ENCODE assay signal across 1 cellular context in the genomic region with DNA sequence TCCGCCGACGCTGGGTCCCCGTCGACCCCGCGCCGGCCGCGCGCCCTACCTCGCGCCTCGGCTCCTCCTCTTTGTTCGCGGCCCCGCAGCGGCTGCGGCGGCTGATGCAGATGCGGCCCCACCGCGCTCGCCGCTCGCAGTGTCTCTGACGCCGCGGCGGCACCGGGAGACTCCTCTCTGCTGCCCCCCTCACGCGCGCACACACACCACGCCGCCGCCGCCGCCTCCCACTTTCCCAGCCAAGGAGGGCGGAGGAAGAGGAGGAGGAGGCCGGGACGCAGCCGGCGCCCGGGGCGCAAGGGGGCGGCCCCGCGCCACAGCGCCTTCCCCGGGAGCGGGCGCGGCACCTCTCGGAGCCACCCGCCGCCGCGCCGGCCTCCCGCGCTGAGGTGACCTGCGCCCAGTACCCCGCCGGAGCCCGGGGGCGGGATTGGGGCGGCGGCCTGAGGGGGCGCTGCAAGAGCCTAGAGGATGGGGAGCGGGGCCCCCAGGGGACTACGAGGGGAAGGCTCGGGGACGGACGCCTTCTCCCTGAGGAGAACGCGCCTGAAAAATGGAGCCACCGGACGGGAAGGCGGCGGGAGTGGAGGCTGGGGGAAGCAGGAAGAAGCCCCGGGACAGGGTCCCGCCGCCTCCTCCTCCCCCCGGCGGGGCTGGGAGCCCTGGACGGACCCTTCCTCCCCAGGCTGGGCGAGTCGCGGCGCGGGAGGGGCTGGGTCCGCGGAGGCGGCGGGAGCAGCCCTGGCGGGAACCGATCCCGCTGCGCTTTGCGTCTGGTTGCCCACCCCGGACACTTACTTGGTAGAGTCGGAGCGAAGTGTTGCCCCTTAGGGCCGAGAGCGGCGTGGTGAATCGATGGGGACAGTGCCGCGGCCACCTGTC.
A peak's percentile ranks its signal among the peaks of the same experiment; 100 is the strongest.
TF ChIP-seq lines count a peak whose summit lies in the region.

A gene (minus strand): TSS at position 147 of the 882 bp plus-strand sequence. CDS start 1,744 bp downstream, outside the sequence.

TF ChIP-seq in HepG2, 621 proteins besides CTCF, POLR2A, EP300 and RAD21 (continued from another document and continues in another):
- TF ChIP-seq CCAR2 (optimal IDR thresholded peaks at IDR 0.05; ENCODE audit: low read depth, low read length) (no peak), ZNF598 (CRISPR knock-in tag; IDR thresholded peaks at IDR 0.05; ENCODE audit: borderline replicate concordance) (no peak), MED8 (CRISPR knock-in tag; IDR thresholded peaks at IDR 0.05; ENCODE audit: insufficient replicate concordance) (no peak), ZSCAN12 (CRISPR knock-in tag; IDR thresholded peaks at IDR 0.05) (no peak), ZNF670 (CRISPR knock-in tag; IDR thresholded peaks at IDR 0.05; ENCODE audit: borderline replicate concordance) (no peak), MTF2 (CRISPR knock-in tag; IDR thresholded peaks at IDR 0.05; ENCODE audit: borderline replicate concordance) (no peak), FOSL1 (CRISPR knock-in tag; IDR thresholded peaks at IDR 0.05; ENCODE audit: borderline replicate concordance) (no peak), MBD4 (IDR thresholded peaks at IDR 0.05; ENCODE audit: borderline replicate concordance, low read length) (no peak), RORA (CRISPR knock-in tag; IDR thresholded peaks at IDR 0.05) (no peak), MIER2 (CRISPR knock-in tag; IDR thresholded peaks at IDR 0.05) (no peak), ZNF446 (CRISPR knock-in tag; IDR thresholded peaks at IDR 0.05) (no peak), ZNF274 (CRISPR knock-in tag; IDR thresholded peaks at IDR 0.05) (no peak), HNRNPK (IDR thresholded peaks at IDR 0.05; ENCODE audit: low read depth, low read length, poor library complexity, severe bottlenecking) (peak; percentile 29), MLLT10 (CRISPR knock-in tag; IDR thresholded peaks at IDR 0.05) (no peak), ZNF382 (CRISPR knock-in tag; IDR thresholded peaks at IDR 0.05; ENCODE audit: borderline replicate concordance) (no peak), PITX1 (CRISPR knock-in tag; IDR thresholded peaks at IDR 0.05) (0 out of 2 replicates have a peak, but pooled peaks have one; percentile 20), XRCC5 (optimal IDR thresholded peaks at IDR 0.05; ENCODE audit: low read length) (peak; percentile 31)
- TF ChIP-seq, protein P1, sequence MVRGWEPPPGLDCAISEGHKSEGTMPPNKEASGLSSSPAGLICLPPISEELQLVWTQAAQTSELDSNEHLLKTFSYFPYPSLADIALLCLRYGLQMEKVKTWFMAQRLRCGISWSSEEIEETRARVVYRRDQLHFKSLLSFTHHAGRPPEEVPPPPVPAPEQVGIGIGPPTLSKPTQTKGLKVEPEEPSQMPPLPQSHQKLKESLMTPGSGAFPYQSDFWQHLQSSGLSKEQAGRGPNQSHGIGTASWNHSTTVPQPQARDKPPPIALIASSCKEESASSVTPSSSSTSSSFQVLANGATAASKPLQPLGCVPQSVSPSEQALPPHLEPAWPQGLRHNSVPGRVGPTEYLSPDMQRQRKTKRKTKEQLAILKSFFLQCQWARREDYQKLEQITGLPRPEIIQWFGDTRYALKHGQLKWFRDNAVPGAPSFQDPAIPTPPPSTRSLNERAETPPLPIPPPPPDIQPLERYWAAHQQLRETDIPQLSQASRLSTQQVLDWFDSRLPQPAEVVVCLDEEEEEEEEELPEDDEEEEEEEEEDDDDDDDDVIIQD (CRISPR knock-in tag; IDR thresholded peaks at IDR 0.05; ENCODE audit: low read depth), result no peak
- TF ChIP-seq, protein P2, sequence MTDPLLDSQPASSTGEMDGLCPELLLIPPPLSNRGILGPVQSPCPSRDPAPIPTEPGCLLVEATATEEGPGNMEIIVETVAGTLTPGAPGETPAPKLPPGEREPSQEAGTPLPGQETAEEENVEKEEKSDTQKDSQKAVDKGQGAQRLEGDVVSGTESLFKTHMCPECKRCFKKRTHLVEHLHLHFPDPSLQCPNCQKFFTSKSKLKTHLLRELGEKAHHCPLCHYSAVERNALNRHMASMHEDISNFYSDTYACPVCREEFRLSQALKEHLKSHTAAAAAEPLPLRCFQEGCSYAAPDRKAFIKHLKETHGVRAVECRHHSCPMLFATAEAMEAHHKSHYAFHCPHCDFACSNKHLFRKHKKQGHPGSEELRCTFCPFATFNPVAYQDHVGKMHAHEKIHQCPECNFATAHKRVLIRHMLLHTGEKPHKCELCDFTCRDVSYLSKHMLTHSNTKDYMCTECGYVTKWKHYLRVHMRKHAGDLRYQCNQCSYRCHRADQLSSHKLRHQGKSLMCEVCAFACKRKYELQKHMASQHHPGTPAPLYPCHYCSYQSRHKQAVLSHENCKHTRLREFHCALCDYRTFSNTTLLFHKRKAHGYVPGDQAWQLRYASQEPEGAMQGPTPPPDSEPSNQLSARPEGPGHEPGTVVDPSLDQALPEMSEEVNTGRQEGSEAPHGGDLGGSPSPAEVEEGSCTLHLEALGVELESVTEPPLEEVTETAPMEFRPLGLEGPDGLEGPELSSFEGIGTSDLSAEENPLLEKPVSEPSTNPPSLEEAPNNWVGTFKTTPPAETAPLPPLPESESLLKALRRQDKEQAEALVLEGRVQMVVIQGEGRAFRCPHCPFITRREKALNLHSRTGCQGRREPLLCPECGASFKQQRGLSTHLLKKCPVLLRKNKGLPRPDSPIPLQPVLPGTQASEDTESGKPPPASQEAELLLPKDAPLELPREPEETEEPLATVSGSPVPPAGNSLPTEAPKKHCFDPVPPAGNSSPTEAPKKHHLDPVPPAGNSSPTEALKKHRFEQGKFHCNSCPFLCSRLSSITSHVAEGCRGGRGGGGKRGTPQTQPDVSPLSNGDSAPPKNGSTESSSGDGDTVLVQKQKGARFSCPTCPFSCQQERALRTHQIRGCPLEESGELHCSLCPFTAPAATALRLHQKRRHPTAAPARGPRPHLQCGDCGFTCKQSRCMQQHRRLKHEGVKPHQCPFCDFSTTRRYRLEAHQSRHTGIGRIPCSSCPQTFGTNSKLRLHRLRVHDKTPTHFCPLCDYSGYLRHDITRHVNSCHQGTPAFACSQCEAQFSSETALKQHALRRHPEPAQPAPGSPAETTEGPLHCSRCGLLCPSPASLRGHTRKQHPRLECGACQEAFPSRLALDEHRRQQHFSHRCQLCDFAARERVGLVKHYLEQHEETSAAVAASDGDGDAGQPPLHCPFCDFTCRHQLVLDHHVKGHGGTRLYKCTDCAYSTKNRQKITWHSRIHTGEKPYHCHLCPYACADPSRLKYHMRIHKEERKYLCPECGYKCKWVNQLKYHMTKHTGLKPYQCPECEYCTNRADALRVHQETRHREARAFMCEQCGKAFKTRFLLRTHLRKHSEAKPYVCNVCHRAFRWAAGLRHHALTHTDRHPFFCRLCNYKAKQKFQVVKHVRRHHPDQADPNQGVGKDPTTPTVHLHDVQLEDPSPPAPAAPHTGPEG (CRISPR knock-in tag; IDR thresholded peaks at IDR 0.05), result no peak
- TF ChIP-seq, protein P3, sequence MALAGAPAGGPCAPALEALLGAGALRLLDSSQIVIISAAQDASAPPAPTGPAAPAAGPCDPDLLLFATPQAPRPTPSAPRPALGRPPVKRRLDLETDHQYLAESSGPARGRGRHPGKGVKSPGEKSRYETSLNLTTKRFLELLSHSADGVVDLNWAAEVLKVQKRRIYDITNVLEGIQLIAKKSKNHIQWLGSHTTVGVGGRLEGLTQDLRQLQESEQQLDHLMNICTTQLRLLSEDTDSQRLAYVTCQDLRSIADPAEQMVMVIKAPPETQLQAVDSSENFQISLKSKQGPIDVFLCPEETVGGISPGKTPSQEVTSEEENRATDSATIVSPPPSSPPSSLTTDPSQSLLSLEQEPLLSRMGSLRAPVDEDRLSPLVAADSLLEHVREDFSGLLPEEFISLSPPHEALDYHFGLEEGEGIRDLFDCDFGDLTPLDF (CRISPR knock-in tag; IDR thresholded peaks at IDR 0.05), result no peak
- TF ChIP-seq, protein P4, sequence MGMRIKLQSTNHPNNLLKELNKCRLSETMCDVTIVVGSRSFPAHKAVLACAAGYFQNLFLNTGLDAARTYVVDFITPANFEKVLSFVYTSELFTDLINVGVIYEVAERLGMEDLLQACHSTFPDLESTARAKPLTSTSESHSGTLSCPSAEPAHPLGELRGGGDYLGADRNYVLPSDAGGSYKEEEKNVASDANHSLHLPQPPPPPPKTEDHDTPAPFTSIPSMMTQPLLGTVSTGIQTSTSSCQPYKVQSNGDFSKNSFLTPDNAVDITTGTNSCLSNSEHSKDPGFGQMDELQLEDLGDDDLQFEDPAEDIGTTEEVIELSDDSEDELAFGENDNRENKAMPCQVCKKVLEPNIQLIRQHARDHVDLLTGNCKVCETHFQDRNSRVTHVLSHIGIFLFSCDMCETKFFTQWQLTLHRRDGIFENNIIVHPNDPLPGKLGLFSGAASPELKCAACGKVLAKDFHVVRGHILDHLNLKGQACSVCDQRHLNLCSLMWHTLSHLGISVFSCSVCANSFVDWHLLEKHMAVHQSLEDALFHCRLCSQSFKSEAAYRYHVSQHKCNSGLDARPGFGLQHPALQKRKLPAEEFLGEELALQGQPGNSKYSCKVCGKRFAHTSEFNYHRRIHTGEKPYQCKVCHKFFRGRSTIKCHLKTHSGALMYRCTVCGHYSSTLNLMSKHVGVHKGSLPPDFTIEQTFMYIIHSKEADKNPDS (CRISPR knock-in tag; IDR thresholded peaks at IDR 0.05), result no peak
- TF ChIP-seq, protein P5, sequence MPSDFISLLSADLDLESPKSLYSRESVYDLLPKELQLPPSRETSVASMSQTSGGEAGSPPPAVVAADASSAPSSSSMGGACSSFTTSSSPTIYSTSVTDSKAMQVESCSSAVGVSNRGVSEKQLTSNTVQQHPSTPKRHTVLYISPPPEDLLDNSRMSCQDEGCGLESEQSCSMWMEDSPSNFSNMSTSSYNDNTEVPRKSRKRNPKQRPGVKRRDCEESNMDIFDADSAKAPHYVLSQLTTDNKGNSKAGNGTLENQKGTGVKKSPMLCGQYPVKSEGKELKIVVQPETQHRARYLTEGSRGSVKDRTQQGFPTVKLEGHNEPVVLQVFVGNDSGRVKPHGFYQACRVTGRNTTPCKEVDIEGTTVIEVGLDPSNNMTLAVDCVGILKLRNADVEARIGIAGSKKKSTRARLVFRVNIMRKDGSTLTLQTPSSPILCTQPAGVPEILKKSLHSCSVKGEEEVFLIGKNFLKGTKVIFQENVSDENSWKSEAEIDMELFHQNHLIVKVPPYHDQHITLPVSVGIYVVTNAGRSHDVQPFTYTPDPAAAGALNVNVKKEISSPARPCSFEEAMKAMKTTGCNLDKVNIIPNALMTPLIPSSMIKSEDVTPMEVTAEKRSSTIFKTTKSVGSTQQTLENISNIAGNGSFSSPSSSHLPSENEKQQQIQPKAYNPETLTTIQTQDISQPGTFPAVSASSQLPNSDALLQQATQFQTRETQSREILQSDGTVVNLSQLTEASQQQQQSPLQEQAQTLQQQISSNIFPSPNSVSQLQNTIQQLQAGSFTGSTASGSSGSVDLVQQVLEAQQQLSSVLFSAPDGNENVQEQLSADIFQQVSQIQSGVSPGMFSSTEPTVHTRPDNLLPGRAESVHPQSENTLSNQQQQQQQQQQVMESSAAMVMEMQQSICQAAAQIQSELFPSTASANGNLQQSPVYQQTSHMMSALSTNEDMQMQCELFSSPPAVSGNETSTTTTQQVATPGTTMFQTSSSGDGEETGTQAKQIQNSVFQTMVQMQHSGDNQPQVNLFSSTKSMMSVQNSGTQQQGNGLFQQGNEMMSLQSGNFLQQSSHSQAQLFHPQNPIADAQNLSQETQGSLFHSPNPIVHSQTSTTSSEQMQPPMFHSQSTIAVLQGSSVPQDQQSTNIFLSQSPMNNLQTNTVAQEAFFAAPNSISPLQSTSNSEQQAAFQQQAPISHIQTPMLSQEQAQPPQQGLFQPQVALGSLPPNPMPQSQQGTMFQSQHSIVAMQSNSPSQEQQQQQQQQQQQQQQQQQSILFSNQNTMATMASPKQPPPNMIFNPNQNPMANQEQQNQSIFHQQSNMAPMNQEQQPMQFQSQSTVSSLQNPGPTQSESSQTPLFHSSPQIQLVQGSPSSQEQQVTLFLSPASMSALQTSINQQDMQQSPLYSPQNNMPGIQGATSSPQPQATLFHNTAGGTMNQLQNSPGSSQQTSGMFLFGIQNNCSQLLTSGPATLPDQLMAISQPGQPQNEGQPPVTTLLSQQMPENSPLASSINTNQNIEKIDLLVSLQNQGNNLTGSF (CRISPR knock-in tag; IDR thresholded peaks at IDR 0.05), result no peak
- TF ChIP-seq, protein P6, sequence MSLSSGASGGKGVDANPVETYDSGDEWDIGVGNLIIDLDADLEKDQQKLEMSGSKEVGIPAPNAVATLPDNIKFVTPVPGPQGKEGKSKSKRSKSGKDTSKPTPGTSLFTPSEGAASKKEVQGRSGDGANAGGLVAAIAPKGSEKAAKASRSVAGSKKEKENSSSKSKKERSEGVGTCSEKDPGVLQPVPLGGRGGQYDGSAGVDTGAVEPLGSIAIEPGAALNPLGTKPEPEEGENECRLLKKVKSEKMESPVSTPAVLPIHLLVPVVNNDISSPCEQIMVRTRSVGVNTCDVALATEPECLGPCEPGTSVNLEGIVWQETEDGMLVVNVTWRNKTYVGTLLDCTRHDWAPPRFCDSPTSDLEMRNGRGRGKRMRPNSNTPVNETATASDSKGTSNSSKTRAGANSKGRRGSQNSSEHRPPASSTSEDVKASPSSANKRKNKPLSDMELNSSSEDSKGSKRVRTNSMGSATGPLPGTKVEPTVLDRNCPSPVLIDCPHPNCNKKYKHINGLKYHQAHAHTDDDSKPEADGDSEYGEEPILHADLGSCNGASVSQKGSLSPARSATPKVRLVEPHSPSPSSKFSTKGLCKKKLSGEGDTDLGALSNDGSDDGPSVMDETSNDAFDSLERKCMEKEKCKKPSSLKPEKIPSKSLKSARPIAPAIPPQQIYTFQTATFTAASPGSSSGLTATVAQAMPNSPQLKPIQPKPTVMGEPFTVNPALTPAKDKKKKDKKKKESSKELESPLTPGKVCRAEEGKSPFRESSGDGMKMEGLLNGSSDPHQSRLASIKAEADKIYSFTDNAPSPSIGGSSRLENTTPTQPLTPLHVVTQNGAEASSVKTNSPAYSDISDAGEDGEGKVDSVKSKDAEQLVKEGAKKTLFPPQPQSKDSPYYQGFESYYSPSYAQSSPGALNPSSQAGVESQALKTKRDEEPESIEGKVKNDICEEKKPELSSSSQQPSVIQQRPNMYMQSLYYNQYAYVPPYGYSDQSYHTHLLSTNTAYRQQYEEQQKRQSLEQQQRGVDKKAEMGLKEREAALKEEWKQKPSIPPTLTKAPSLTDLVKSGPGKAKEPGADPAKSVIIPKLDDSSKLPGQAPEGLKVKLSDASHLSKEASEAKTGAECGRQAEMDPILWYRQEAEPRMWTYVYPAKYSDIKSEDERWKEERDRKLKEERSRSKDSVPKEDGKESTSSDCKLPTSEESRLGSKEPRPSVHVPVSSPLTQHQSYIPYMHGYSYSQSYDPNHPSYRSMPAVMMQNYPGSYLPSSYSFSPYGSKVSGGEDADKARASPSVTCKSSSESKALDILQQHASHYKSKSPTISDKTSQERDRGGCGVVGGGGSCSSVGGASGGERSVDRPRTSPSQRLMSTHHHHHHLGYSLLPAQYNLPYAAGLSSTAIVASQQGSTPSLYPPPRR (CRISPR knock-in tag; IDR thresholded peaks at IDR 0.05; ENCODE audit: borderline replicate concordance), result no peak
- TF ChIP-seq, protein P7, sequence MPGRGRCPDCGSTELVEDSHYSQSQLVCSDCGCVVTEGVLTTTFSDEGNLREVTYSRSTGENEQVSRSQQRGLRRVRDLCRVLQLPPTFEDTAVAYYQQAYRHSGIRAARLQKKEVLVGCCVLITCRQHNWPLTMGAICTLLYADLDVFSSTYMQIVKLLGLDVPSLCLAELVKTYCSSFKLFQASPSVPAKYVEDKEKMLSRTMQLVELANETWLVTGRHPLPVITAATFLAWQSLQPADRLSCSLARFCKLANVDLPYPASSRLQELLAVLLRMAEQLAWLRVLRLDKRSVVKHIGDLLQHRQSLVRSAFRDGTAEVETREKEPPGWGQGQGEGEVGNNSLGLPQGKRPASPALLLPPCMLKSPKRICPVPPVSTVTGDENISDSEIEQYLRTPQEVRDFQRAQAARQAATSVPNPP (CRISPR knock-in tag; IDR thresholded peaks at IDR 0.05), result no peak
- TF ChIP-seq, protein P8, sequence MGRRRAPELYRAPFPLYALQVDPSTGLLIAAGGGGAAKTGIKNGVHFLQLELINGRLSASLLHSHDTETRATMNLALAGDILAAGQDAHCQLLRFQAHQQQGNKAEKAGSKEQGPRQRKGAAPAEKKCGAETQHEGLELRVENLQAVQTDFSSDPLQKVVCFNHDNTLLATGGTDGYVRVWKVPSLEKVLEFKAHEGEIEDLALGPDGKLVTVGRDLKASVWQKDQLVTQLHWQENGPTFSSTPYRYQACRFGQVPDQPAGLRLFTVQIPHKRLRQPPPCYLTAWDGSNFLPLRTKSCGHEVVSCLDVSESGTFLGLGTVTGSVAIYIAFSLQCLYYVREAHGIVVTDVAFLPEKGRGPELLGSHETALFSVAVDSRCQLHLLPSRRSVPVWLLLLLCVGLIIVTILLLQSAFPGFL (CRISPR knock-in tag; IDR thresholded peaks at IDR 0.05), result no peak
